ENCODE assay signal across 1 cellular context in genomic region chr20:23357767-23358562, GRCh38.
TF ChIP-seq lines count a peak whose summit lies in the region.

No MANE protein-coding gene starts in this region.

TF ChIP-seq in GM12878, 131 proteins besides CTCF, POLR2A, EP300 and RAD21 (continued from another document and continues in another):
- TF ChIP-seq E2F8 (IDR thresholded peaks at IDR 0.05; ENCODE audit: low read depth, partially characterized antibody) (no peak), CHD1 (IDR thresholded peaks at IDR 0.05; ENCODE audit: low read depth, low read length) (no peak), RFX5 (IDR thresholded peaks at IDR 0.05; ENCODE audit: low read depth, low read length) (peak; percentile 31; the same call in 1 of the 2 replicates), IRF5 (IDR thresholded peaks at IDR 0.05; ENCODE audit: borderline replicate concordance) (peak; percentile 39; the same call in 1 of the 2 replicates), ELK1 (IDR thresholded peaks at IDR 0.05; ENCODE audit: low read depth, low read length) (no peak), NFXL1 (IDR thresholded peaks at IDR 0.05; ENCODE audit: borderline replicate concordance) (no peak), TCF3 (IDR thresholded peaks at IDR 0.05; ENCODE audit: borderline replicate concordance, insufficient read depth, low read depth, low read length) (peak; percentile 40; the same call in 1 of the 2 replicates), BRCA1 (IDR thresholded peaks at IDR 0.05; ENCODE audit: low read depth, low read length) (no peak), SIN3A (IDR thresholded peaks at IDR 0.05; ENCODE audit: low read depth, low read length) (peak; percentile 74; the same call in 1 of the 2 replicates), MLLT1 (IDR thresholded peaks at IDR 0.05) (peak; percentile 78), IRF4 (IDR thresholded peaks at IDR 0.05; ENCODE audit: low read depth, low read length) (0 out of 2 replicates have a peak, but pooled peaks have one; percentile 36), MEF2B (IDR thresholded peaks at IDR 0.05; ENCODE audit: partially characterized antibody, poor library complexity, severe bottlenecking) (no peak), STAT1 (conservative IDR thresholded peaks at IDR 0.05) (0 out of 2 replicates have a peak, but pooled peaks have one; percentile 58), IKZF1 (conservative IDR thresholded peaks at IDR 0.05) (peak; percentile 62), HDGF (IDR thresholded peaks at IDR 0.05) (0 out of 2 replicates have a peak, but pooled peaks have one; percentile 56), PML (IDR thresholded peaks at IDR 0.05; ENCODE audit: low read length) (no peak; the same call in 1 of the 2 replicates), HDAC6 (IDR thresholded peaks at IDR 0.05; ENCODE audit: unreplicated experiment) (no peak), ESRRA (IDR thresholded peaks at IDR 0.05; ENCODE audit: low read length) (no peak), CREB1 (IDR thresholded peaks at IDR 0.05; ENCODE audit: low read depth) (peak; percentile 99), ZBTB33 (IDR thresholded peaks at IDR 0.05) (no peak), NRF1 (conservative IDR thresholded peaks at IDR 0.05; ENCODE audit: low read depth, low read length) (peak; percentile 77), TARDBP (IDR thresholded peaks at IDR 0.05; ENCODE audit: borderline replicate concordance) (no peak), MAX (IDR thresholded peaks at IDR 0.05; ENCODE audit: low read depth, low read length) (no peak; the same call in 1 of the 2 replicates), PAX5 (IDR thresholded peaks at IDR 0.05; ENCODE audit: borderline replicate concordance, low read depth, low read length) (peak; percentile 49; the same call in 1 of the 2 replicates), MEF2A (IDR thresholded peaks at IDR 0.05; ENCODE audit: insufficient read depth, low read depth, low read length) (no peak), CHD4 (IDR thresholded peaks at IDR 0.05) (no peak), ATF3 (IDR thresholded peaks at IDR 0.05; ENCODE audit: borderline replicate concordance, extremely low read depth, low read depth, low read length) (peak; percentile 90; the same call in 1 of the 2 replicates), BMI1 (IDR thresholded peaks at IDR 0.05; ENCODE audit: borderline replicate concordance) (peak; percentile 34; the same call in 1 of the 2 replicates), KLF5 (IDR thresholded peaks at IDR 0.05; ENCODE audit: partially characterized antibody) (peak; percentile 38), FOS (IDR thresholded peaks at IDR 0.05; ENCODE audit: borderline replicate concordance, extremely low read depth, insufficient read length) (no peak), STAT3 (IDR thresholded peaks at IDR 0.05; ENCODE audit: low read depth, low read length) (no peak), NFYA (IDR thresholded peaks at IDR 0.05; ENCODE audit: borderline replicate concordance, low read depth, low read length) (no peak), EED (IDR thresholded peaks at IDR 0.05; ENCODE audit: low read depth) (no peak), POU2F2 (IDR thresholded peaks at IDR 0.05; ENCODE audit: borderline replicate concordance, low read depth, low read length) (peak; percentile 38; the same call in 1 of the 3 replicates), CBX5 (IDR thresholded peaks at IDR 0.05; ENCODE audit: low read depth) (no peak), ZBED1 (IDR thresholded peaks at IDR 0.05; ENCODE audit: borderline replicate concordance) (no peak), HSF1 (IDR thresholded peaks at IDR 0.05; ENCODE audit: low read depth, low read length) (no peak), NBN (IDR thresholded peaks at IDR 0.05) (peak; percentile 96; the same call in 1 of the 2 replicates), ZSCAN29 (IDR thresholded peaks at IDR 0.05) (no peak), BCL11A (IDR thresholded peaks at IDR 0.05; ENCODE audit: low read depth, low read length) (no peak), CHD2 (IDR thresholded peaks at IDR 0.05; ENCODE audit: borderline replicate concordance, low read depth, low read length) (peak; percentile 64; the same call in 1 of the 2 replicates), CEBPB (IDR thresholded peaks at IDR 0.05; ENCODE audit: borderline replicate concordance in 1 of 2, low read depth in 2 of 2, low read length in 2 of 2) (no peak), ZNF207 (IDR thresholded peaks at IDR 0.05; ENCODE audit: borderline replicate concordance) (no peak), NFIC (IDR thresholded peaks at IDR 0.05; ENCODE audit: low read depth, low read length) (no peak), NKRF (conservative IDR thresholded peaks at IDR 0.05) (peak; percentile 61), FOXK2 (IDR thresholded peaks at IDR 0.05) (peak; percentile 76), JUND (IDR thresholded peaks at IDR 0.05; ENCODE audit: low read depth, low read length) (no peak), RUNX3 (IDR thresholded peaks at IDR 0.05; ENCODE audit: low read length) (peak; percentile 93), WRNIP1 (IDR thresholded peaks at IDR 0.05; ENCODE audit: borderline replicate concordance, low read depth, low read length) (no peak), CBX3 (IDR thresholded peaks at IDR 0.05; ENCODE audit: borderline replicate concordance, low read depth) (no peak)
